Comparison of ENCODE assay signal across 19 cellular contexts in genomic region chr19:49573009-49573408, GRCh38. TPM values are rescaled to one million over a fixed set of nuclear protein-coding genes. Genes with fewer than 3 reads are reported as not detected.
DNase-seq lines count a peak whose midpoint lies in the region; ATAC-seq and TF ChIP-seq lines count a peak whose summit lies in the region.
"Had no signal": no experiment of that assay in that cellular context is flagged by ENCODE, and none has a peak within 500 bp of the region (broad histone marks: within the 10 kb centered on the region; RNA-seq: fewer than 3 reads in every experiment).

No MANE protein-coding gene starts in this region.

- no peak for ATAC-seq in central memory CD8-positive, alpha-beta T cell (replicated peaks; ENCODE audit: extremely low read depth, poor library complexity, severe bottlenecking)
- ATAC-seq in activated naive CD8-positive, alpha-beta T cell treated with anti-CD3 and anti-CD28 coated beads, Interleukin-2, amount 50 U/mL, for 24 hours: no peak
- ATAC-seq: Panc1 had no signal

- H3K27me3 ChIP-seq in HUES6 (ENCODE audit: control insufficient read depth, insufficient read depth, low read length) (no peaks in the 10 kb centered on the region), osteoblast (ENCODE audit: insufficient read depth, low read length) (no peaks in the 10 kb centered on the region), smooth muscle cell (ENCODE audit: low read depth) (no peaks in the 10 kb centered on the region)
- H3K27me3 ChIP-seq: SJSA1 had no signal

- H3K4me3 ChIP-seq in HUES6 (ENCODE audit: low read depth, low read length) (no peak overlapping the region), osteoblast (ENCODE audit: insufficient read depth, low read length) (no peak overlapping the region), smooth muscle cell (no peak overlapping the region)
- H3K4me3 ChIP-seq: SJSA1 had no signal

- H3K4me2 ChIP-seq in osteoblast (ENCODE audit: insufficient read depth, low read length): no peak overlapping the region
- no peak overlapping the region for H3K4me2 ChIP-seq in smooth muscle cell

- H4K20me1 ChIP-seq in osteoblast (ENCODE audit: insufficient read depth, low read length) (peaks cover 18% of the 10 kb centered on the region), smooth muscle cell (ENCODE audit: low read depth) (peaks cover 70% of the 10 kb centered on the region)

- peaks cover 22% of the 10 kb centered on the region for H3K36me3 ChIP-seq in HUES6 (ENCODE audit: control insufficient read depth, insufficient read depth, low read length)
- peaks cover 19% of the 10 kb centered on the region for H3K36me3 ChIP-seq in osteoblast (ENCODE audit: insufficient read depth, low read length)
- peaks cover 7% of the 10 kb centered on the region for H3K36me3 ChIP-seq in smooth muscle cell (ENCODE audit: low read depth)

- peaks cover 39% of the 10 kb centered on the region for H3K36me3 Mint-ChIP-seq in activated CD4-positive, alpha-beta T cell treated with anti-CD3 and anti-CD28 coated beads, Interleukin-2, amount 10 ng/mL, durations not matched to agents 7 days and 5 days (ENCODE audit: low read depth)
- peaks cover 40% of the 10 kb centered on the region for H3K36me3 Mint-ChIP-seq in central memory CD8-positive, alpha-beta T cell (ENCODE audit: insufficient read depth)
- peaks cover 16% of the 10 kb centered on the region for H3K36me3 Mint-ChIP-seq in activated naive CD8-positive, alpha-beta T cell treated with anti-CD3 and anti-CD28 coated beads, Interleukin-2, amount 50 U/mL, for 24 hours (ENCODE audit: low read depth)

- H3K4me1 ChIP-seq in HUES6 (ENCODE audit: control insufficient read depth, insufficient read depth, low read length) (peaks cover 11% of the 10 kb centered on the region), osteoblast (ENCODE audit: insufficient read depth, low read length) (peaks cover 12% of the 10 kb centered on the region), smooth muscle cell (ENCODE audit: low read depth) (no peaks in the 10 kb centered on the region)

- H3K27ac Mint-ChIP-seq in activated CD4-positive, alpha-beta T cell treated with anti-CD3 and anti-CD28 coated beads, Interleukin-2, amount 10 ng/mL, durations not matched to agents 7 days and 5 days: peak overlapping the region; percentile 64
- H3K27ac Mint-ChIP-seq in central memory CD8-positive, alpha-beta T cell (ENCODE audit: low read depth): peak overlapping the region; percentile 65
- no peak overlapping the region for H3K27ac Mint-ChIP-seq in activated naive CD8-positive, alpha-beta T cell treated with anti-CD3 and anti-CD28 coated beads, Interleukin-2, amount 50 U/mL, for 24 hours

- POLR2A ChIA-PET in activated CD4-positive, alpha-beta T cell treated with anti-CD3 and anti-CD28 coated beads, Interleukin-2, amount 10 ng/mL, durations not matched to agents 7 days and 5 days (lab: Charles Lee): no interaction called here

- H3F3A ChIP-seq in smooth muscle cell (ENCODE audit: low read depth): peaks cover 11% of the 10 kb centered on the region

- no peaks in the 10 kb centered on the region for H3K9me3 Mint-ChIP-seq in activated CD4-positive, alpha-beta T cell treated with anti-CD3 and anti-CD28 coated beads, Interleukin-2, amount 10 ng/mL, durations not matched to agents 7 days and 5 days
- H3K9me3 Mint-ChIP-seq in central memory CD8-positive, alpha-beta T cell: no peaks in the 10 kb centered on the region
- no peaks in the 10 kb centered on the region for H3K9me3 Mint-ChIP-seq in activated naive CD8-positive, alpha-beta T cell treated with anti-CD3 and anti-CD28 coated beads, Interleukin-2, amount 50 U/mL, for 24 hours

- H3K9ac ChIP-seq in HUES6 (ENCODE audit: low read length) (peak overlapping the region; percentile 7), smooth muscle cell (ENCODE audit: low read depth) (no peak overlapping the region)

- H3K9me3 ChIP-seq in HUES6 (ENCODE audit: control insufficient read depth, insufficient read depth, low read depth, low read length) (no peaks in the 10 kb centered on the region), osteoblast (ENCODE audit: low read depth, low read length) (no peaks in the 10 kb centered on the region), smooth muscle cell (replicated peaks; ENCODE audit: low read depth) (no peaks in the 10 kb centered on the region)
- H3K9me3 ChIP-seq: SJSA1 had no signal

- H3K27ac ChIP-seq in HUES6 (ENCODE audit: low read depth, low read length) (no peak overlapping the region), osteoblast (ENCODE audit: low read depth, low read length) (no peak overlapping the region), smooth muscle cell (ENCODE audit: low read depth) (no peak overlapping the region)
- H3K27ac ChIP-seq: C4-2B, SJSA1 had no signal

- CTCF ChIA-PET in activated CD4-positive, alpha-beta T cell treated with anti-CD3 and anti-CD28 coated beads, Interleukin-2, amount 10 ng/mL, durations not matched to agents 7 days and 5 days (lab: Charles Lee): interaction anchor here (6.5 kb wide), 1 partner anchor 15 kb away, joined by 95 read pairs; no protein-coding TSS in a partner anchor

- H3K27me3 Mint-ChIP-seq in activated CD4-positive, alpha-beta T cell treated with anti-CD3 and anti-CD28 coated beads, Interleukin-2, amount 10 ng/mL, durations not matched to agents 7 days and 5 days: no peaks in the 10 kb centered on the region
- no peaks in the 10 kb centered on the region for H3K27me3 Mint-ChIP-seq in central memory CD8-positive, alpha-beta T cell
- no peaks in the 10 kb centered on the region for H3K27me3 Mint-ChIP-seq in activated naive CD8-positive, alpha-beta T cell treated with anti-CD3 and anti-CD28 coated beads, Interleukin-2, amount 50 U/mL, for 24 hours

- DNase-seq in activated CD4-positive, alpha-beta T cell treated with anti-CD3 and anti-CD28 coated beads, Interleukin-2, amount 10 ng/mL, durations not matched to agents 7 days and 5 days: no peak
- no peak for DNase-seq in activated CD4-positive, alpha-beta T cell treated with anti-CD3 and anti-CD28 coated beads, Interleukin-2, amount 50 U/mL, for 48 hours
- DNase-seq in central memory CD8-positive, alpha-beta T cell (ENCODE audit: low spot score in 2 of 2): no peak
- DNase-seq in osteoblast (ENCODE audit: insufficient read length, low spot score, missing footprints): peak; percentile 21
- no peak for DNase-seq in smooth muscle cell (lab: John Stamatoyannopoulos, UW; ENCODE audit: unreplicated experiment)
- DNase-seq in activated naive CD8-positive, alpha-beta T cell treated with anti-CD3 and anti-CD28 coated beads, Interleukin-2, amount 50 U/mL, for 24 hours: no peak
- DNase-seq in NCI-H774 (lab: John Stamatoyannopoulos, UW): no peak
- DNase-seq: 8988T, DMS79 treated with DMSO at 0.1 percent for 48 hours, GDM1, GOT3, Kasumi-1, NCI-H1105 treated with DMSO at 0.1 percent for 48 hours, NCI-H187, NCI-H446 had no signal

- WGBS in smooth muscle cell (ENCODE audit: low lambda C conversion rate): 96% methylated on average over 7 of the region's 7 CpGs

- H2AFZ ChIP-seq in osteoblast (ENCODE audit: low read length) (no peak overlapping the region), smooth muscle cell (ENCODE audit: low read depth) (no peak overlapping the region)

- TF ChIP-seq CTCF in osteoblast (IDR thresholded peaks at IDR 0.05; ENCODE audit: extremely low read depth, low read depth, low read length) (no peak), smooth muscle cell (IDR thresholded peaks at IDR 0.05; ENCODE audit: borderline replicate concordance, insufficient read depth, poor library complexity, severe bottlenecking) (no peak)

- peaks cover 58% of the 10 kb centered on the region for H3K4me1 Mint-ChIP-seq in activated CD4-positive, alpha-beta T cell treated with anti-CD3 and anti-CD28 coated beads, Interleukin-2, amount 10 ng/mL, durations not matched to agents 7 days and 5 days
- H3K4me1 Mint-ChIP-seq in central memory CD8-positive, alpha-beta T cell: peaks cover 28% of the 10 kb centered on the region
- peaks cover 32% of the 10 kb centered on the region for H3K4me1 Mint-ChIP-seq in activated naive CD8-positive, alpha-beta T cell treated with anti-CD3 and anti-CD28 coated beads, Interleukin-2, amount 50 U/mL, for 24 hours

- no peak overlapping the region for H3K4me3 Mint-ChIP-seq in activated CD4-positive, alpha-beta T cell treated with anti-CD3 and anti-CD28 coated beads, Interleukin-2, amount 10 ng/mL, durations not matched to agents 7 days and 5 days
- no peak overlapping the region for H3K4me3 Mint-ChIP-seq in central memory CD8-positive, alpha-beta T cell
- H3K4me3 Mint-ChIP-seq in activated naive CD8-positive, alpha-beta T cell treated with anti-CD3 and anti-CD28 coated beads, Interleukin-2, amount 50 U/mL, for 24 hours: no peak overlapping the region

- H3K79me2 ChIP-seq in osteoblast (ENCODE audit: insufficient read depth, low read length) (peaks cover 67% of the 10 kb centered on the region), smooth muscle cell (ENCODE audit: low read depth) (peaks cover 78% of the 10 kb centered on the region)

RNA-seq across cellular contexts. Expression of gene NOSIP, which starts 7.3 kb away (rescaled TPM):
- 100 to 1,000 TPM; 288 TPM for total RNA-seq in activated CD4-positive, alpha-beta T cell treated with anti-CD3 and anti-CD28 coated beads, Interleukin-2, amount 10 ng/mL, durations not matched to agents 7 days and 5 days
- total RNA-seq in osteoblast (57.5 and 68.0 TPM in 2 replicates), smooth muscle cell (45.0 and 55.5 TPM in 2 replicates)
- polyA plus RNA-seq in smooth muscle cell: 95.7 and 134 TPM in 2 replicates

RNA-seq across cellular contexts. Expression of gene PRRG2, which starts 8.1 kb away (rescaled TPM):
- 1 to 10 TPM; 1.1 TPM for total RNA-seq in activated CD4-positive, alpha-beta T cell treated with anti-CD3 and anti-CD28 coated beads, Interleukin-2, amount 10 ng/mL, durations not matched to agents 7 days and 5 days
- total RNA-seq in osteoblast (under 0.01 and 0.29 TPM in 2 replicates), smooth muscle cell (13.5 TPM in 1 of 2 replicates, not detected in the other)
- polyA plus RNA-seq in smooth muscle cell: 0.24 and 1.0 TPM in 2 replicates
- total RNA-seq: SJSA1 had no signal

RNA-seq across cellular contexts. Expression of gene PRR12, which starts 18.0 kb away (rescaled TPM):
- 10 to 100 TPM; 41.5 to 45.9 TPM for total RNA-seq in activated CD4-positive, alpha-beta T cell treated with anti-CD3 and anti-CD28 coated beads, Interleukin-2, amount 10 ng/mL, durations not matched to agents 7 days and 5 days
- total RNA-seq in osteoblast (2.2 and 2.9 TPM in 2 replicates), smooth muscle cell (2.9 and 4.5 TPM in 2 replicates)
- polyA plus RNA-seq in smooth muscle cell: 1.7 and 3.2 TPM in 2 replicates

RNA-seq across cellular contexts. Expression of gene RCN3, which starts 45.2 kb away (rescaled TPM):
- total RNA-seq in activated CD4-positive, alpha-beta T cell treated with anti-CD3 and anti-CD28 coated beads, Interleukin-2, amount 10 ng/mL, durations not matched to agents 7 days and 5 days: 1 to 10 TPM; 4.2 TPM
- 346 and 377 TPM in 2 replicates for total RNA-seq in osteoblast
- total RNA-seq in smooth muscle cell: 248 and 311 TPM in 2 replicates
- polyA plus RNA-seq in smooth muscle cell: 773 and 1,078 TPM in 2 replicates
